ENCODE assay signal across 16 cellular contexts in the genomic region with DNA sequence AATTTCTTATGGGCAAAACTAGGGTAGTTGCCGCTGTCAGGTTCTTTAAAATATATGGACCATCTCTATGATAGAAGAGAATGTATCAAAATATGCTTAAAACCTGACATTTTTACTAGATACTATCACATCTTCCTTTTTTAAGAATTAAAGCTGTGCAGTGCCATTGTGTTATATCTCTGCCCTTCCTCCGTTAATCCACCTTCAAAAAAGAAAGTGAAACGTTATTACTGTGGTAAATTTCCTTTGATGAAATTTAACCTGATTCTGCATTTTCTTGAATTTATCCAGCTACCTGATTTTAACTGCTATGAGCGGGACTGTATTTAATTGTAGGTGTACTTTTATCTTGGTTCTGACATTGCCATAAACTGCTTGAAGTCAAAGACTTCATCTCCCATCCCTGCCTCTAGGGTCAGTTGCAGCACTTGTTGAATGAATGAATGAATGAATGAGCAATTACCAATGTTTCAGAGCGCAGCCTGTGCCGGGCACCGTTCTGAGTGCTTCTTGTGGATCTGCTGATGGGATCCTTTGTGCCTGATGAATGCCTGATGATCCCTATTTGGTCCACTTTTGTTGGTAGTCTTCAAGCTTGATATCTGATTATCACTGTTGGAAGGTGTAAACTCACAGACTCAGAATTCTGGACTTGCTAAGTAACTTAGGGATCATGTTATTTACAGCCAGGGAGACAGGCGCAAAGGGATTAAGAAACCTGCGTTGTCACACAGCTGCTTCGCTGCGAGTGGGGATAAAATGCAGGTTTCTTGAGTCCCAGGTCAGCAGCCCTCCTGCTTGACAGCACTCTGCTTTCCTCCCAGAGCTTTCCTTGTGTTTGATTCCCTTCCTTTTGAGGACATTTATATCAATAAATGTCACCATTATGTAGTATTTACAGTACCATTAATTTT. TPM values are rescaled to one million over a fixed set of nuclear protein-coding genes. Genes with fewer than 3 reads are reported as not detected.
A peak's percentile ranks its signal among the peaks of the same experiment; 100 is the strongest.
DNase-seq lines count a peak whose midpoint lies in the region; ATAC-seq and TF ChIP-seq lines count a peak whose summit lies in the region.
"Had no signal": no experiment of that assay in that cellular context is flagged by ENCODE, and none has a peak within 500 bp of the region (broad histone marks: within the 10 kb centered on the region; RNA-seq: fewer than 3 reads in every experiment).

No MANE protein-coding gene starts in this region.

- H3K9me3 ChIP-seq in HEK293 (ENCODE audit: control insufficient read depth, insufficient read depth, low read depth, low read length): no peaks in the 10 kb centered on the region
- H3K9me3 ChIP-seq in naive thymus-derived CD4-positive, alpha-beta T cell (ENCODE audit: control insufficient read depth in 2 of 3, low read length in 3 of 3): no peaks in the 10 kb centered on the region
- H3K9me3 ChIP-seq: A549 had no signal

- intact Hi-C loops in naive thymus-derived CD4-positive, alpha-beta T cell (cut with micrococcal nuclease): loop anchor here (1.0 to 2.0 kb wide), 3 partner anchors 16 to 30 kb away; a partner anchor contains a TSS

- peaks cover 18% of the 10 kb centered on the region for H3K36me3 Mint-ChIP-seq in activated T-cell treated with anti-CD3 and anti-CD28 coated beads, Interleukin-2, amount 50 U/mL, for 24 hours (ENCODE audit: low read depth)
- peaks cover 11% of the 10 kb centered on the region for H3K36me3 Mint-ChIP-seq in activated CD8-positive, alpha-beta T cell treated with anti-CD3 and anti-CD28 coated beads, Interleukin-2, amount 10 ng/mL, durations not matched to agents 7 days and 5 days (ENCODE audit: low read depth)
- H3K36me3 Mint-ChIP-seq in naive thymus-derived CD4-positive, alpha-beta T cell: peaks cover 3 to 15% (median 4%) of the 10 kb centered on the region in 5 donors

- H3K4me1 ChIP-seq in HEK293 (ENCODE audit: control insufficient read depth, insufficient read depth, low read length): no peaks in the 10 kb centered on the region
- peaks cover 17% of the 10 kb centered on the region in 2 donors for H3K4me1 ChIP-seq in naive thymus-derived CD4-positive, alpha-beta T cell (ENCODE audit: control insufficient read depth in 2 of 2, insufficient read depth in 2 of 2, low read length in 2 of 2)
- H3K4me1 ChIP-seq: A549 had no signal

- CTCF ChIA-PET in HEK293 (lab: Yijun Ruan, JAX): interaction anchor here (0.7 to 1.6 kb wide), 2 partner anchors 17 to 50 kb away, joined by 3 to 10 read pairs; no protein-coding TSS in a partner anchor
- CTCF ChIA-PET in activated CD8-positive, alpha-beta T cell treated with anti-CD3 and anti-CD28 coated beads, Interleukin-2, amount 10 ng/mL, durations not matched to agents 7 days and 5 days (lab: Charles Lee): interaction anchor here (0.9 to 3.5 kb wide), 7 partner anchors 9 to 50 kb away, joined by 3 to 32 read pairs (median 4); no protein-coding TSS in a partner anchor
- CTCF ChIA-PET in naive thymus-derived CD4-positive, alpha-beta T cell (lab: Charles Lee): interaction anchor here (1.1 to 3.3 kb wide), 5 partner anchors 15 to 99 kb away, joined by 3 to 11 read pairs (median 5); no protein-coding TSS in a partner anchor

- H3K4me3 ChIP-seq in HEK293 (ENCODE audit: low read depth, low read length): no peak overlapping the region
- H3K4me3 ChIP-seq in naive thymus-derived CD4-positive, alpha-beta T cell (ENCODE audit: low read length): peak overlapping the region; percentile 10
- H3K4me3 ChIP-seq: A549 had no signal

- H3K36me3 ChIP-seq in HEK293 (ENCODE audit: control insufficient read depth in 2 of 2, insufficient read depth in 1 of 2, low read length in 2 of 2): no peaks in the 10 kb centered on the region
- peaks cover 0 to 20% (median 4%) of the 10 kb centered on the region in 3 experiments for H3K36me3 ChIP-seq in naive thymus-derived CD4-positive, alpha-beta T cell (ENCODE audit: control insufficient read depth in 2 of 3, insufficient read depth in 3 of 3, low read length in 3 of 3)

- H3K4me1 Mint-ChIP-seq in activated T-cell treated with anti-CD3 and anti-CD28 coated beads, Interleukin-2, amount 50 U/mL, for 24 hours (ENCODE audit: low read depth): peaks cover 30% of the 10 kb centered on the region
- peaks cover 18% of the 10 kb centered on the region for H3K4me1 Mint-ChIP-seq in activated CD8-positive, alpha-beta T cell treated with anti-CD3 and anti-CD28 coated beads, Interleukin-2, amount 10 ng/mL, durations not matched to agents 7 days and 5 days (ENCODE audit: low read depth)
- H3K4me1 Mint-ChIP-seq in naive thymus-derived CD4-positive, alpha-beta T cell: peaks cover 21 to 48% (median 43%) of the 10 kb centered on the region in 7 donors

- peak overlapping the region; percentile 58 for H3K4me3 Mint-ChIP-seq in activated T-cell treated with anti-CD3 and anti-CD28 coated beads, Interleukin-2, amount 50 U/mL, for 24 hours
- peak overlapping the region; percentile 69 for H3K4me3 Mint-ChIP-seq in activated CD8-positive, alpha-beta T cell treated with anti-CD3 and anti-CD28 coated beads, Interleukin-2, amount 10 ng/mL, durations not matched to agents 7 days and 5 days
- H3K4me3 Mint-ChIP-seq in naive thymus-derived CD4-positive, alpha-beta T cell: peak overlapping the region; percentile 6 to 82 (median 68)
- H3K4me3 Mint-ChIP-seq: nephron progenitor cell had no signal

- no peaks in the 10 kb centered on the region for H3K9me3 Mint-ChIP-seq in activated T-cell treated with anti-CD3 and anti-CD28 coated beads, Interleukin-2, amount 50 U/mL, for 24 hours
- H3K9me3 Mint-ChIP-seq in activated CD8-positive, alpha-beta T cell treated with anti-CD3 and anti-CD28 coated beads, Interleukin-2, amount 10 ng/mL, durations not matched to agents 7 days and 5 days (ENCODE audit: insufficient read depth): no peaks in the 10 kb centered on the region
- H3K9me3 Mint-ChIP-seq in naive thymus-derived CD4-positive, alpha-beta T cell: no peaks in the 10 kb centered on the region
- H3K9me3 Mint-ChIP-seq: nephron progenitor cell had no signal

- no peak for TF ChIP-seq CTCF in HEK293 (tag by site-specific recombination; IDR thresholded peaks at IDR 0.05)

- peak; percentile 73 for ATAC-seq in activated CD8-positive, alpha-beta T cell treated with anti-CD3 and anti-CD28 coated beads, Interleukin-2, amount 10 ng/mL, durations not matched to agents 7 days and 5 days
- peak; percentile 41 for ATAC-seq in naive thymus-derived CD4-positive, alpha-beta T cell
- ATAC-seq in GM19463 (IDR thresholded peaks at IDR 0.05; ENCODE audit: unreplicated experiment): no peak
- ATAC-seq: A549; activated CD4-positive, CD25-positive, alpha-beta regulatory T cell treated with anti-CD3 and anti-CD28 coated beads, Interleukin-2, amount 50 U/mL, for 24 hours had no signal

- peak overlapping the region; percentile 48 for H3K27ac Mint-ChIP-seq in activated T-cell treated with anti-CD3 and anti-CD28 coated beads, Interleukin-2, amount 50 U/mL, for 24 hours
- H3K27ac Mint-ChIP-seq in activated CD8-positive, alpha-beta T cell treated with anti-CD3 and anti-CD28 coated beads, Interleukin-2, amount 10 ng/mL, durations not matched to agents 7 days and 5 days: peak overlapping the region; percentile 66
- H3K27ac Mint-ChIP-seq in naive thymus-derived CD4-positive, alpha-beta T cell: peak overlapping the region in 5 of 9 donors; percentile 2 to 74 (median 71)
- H3K27ac Mint-ChIP-seq: nephron progenitor cell had no signal

- no peaks in the 10 kb centered on the region for H3K27me3 Mint-ChIP-seq in activated T-cell treated with anti-CD3 and anti-CD28 coated beads, Interleukin-2, amount 50 U/mL, for 24 hours
- no peaks in the 10 kb centered on the region for H3K27me3 Mint-ChIP-seq in activated CD8-positive, alpha-beta T cell treated with anti-CD3 and anti-CD28 coated beads, Interleukin-2, amount 10 ng/mL, durations not matched to agents 7 days and 5 days (ENCODE audit: low read depth)
- H3K27me3 Mint-ChIP-seq in naive thymus-derived CD4-positive, alpha-beta T cell: no peaks in the 10 kb centered on the region

- no peak for DNase-seq in activated T-cell treated with anti-CD3 and anti-CD28 coated beads, Interleukin-2, amount 50 U/mL, for 24 hours
- DNase-seq in activated T-cell treated with anti-CD3 and anti-CD28 coated beads, Interleukin-2, amount 50 U/mL, for 48 hours: no peak
- no peak for DNase-seq in activated CD8-positive, alpha-beta T cell treated with anti-CD3 and anti-CD28 coated beads, Interleukin-2, amount 10 ng/mL, durations not matched to agents 7 days and 5 days
- DNase-seq in naive thymus-derived CD4-positive, alpha-beta T cell: peak in 3 of 9 donors; percentile 16 to 24 (median 16)
- DNase-seq in OCI-M2 (lab: John Stamatoyannopoulos, UW; ENCODE audit: unreplicated experiment) (no peak), epidermal melanocyte (ENCODE audit: insufficient read length, low spot score) (no peak)
- DNase-seq: activated effector memory CD4-positive, alpha-beta T cell treated with anti-CD3 and anti-CD28 coated beads, Interleukin-2, amount 50 U/mL, for 16 hours; NCI-H2107; NCI-H774; nephron progenitor cell; stimulated activated CD4-positive, alpha-beta T cell treated with anti-CD3 and anti-CD28 coated beads, Interleukin-15, amount 100 ng/mL, for 24 hours had no signal

- no peaks in the 10 kb centered on the region for H3K27me3 ChIP-seq in naive thymus-derived CD4-positive, alpha-beta T cell (ENCODE audit: control insufficient read depth in 2 of 2, insufficient read depth in 2 of 2, low read length in 2 of 2)

- POLR2A ChIA-PET in HEK293 (lab: Yijun Ruan, JAX): no interaction called here
- POLR2A ChIA-PET in activated CD8-positive, alpha-beta T cell treated with anti-CD3 and anti-CD28 coated beads, Interleukin-2, amount 10 ng/mL, durations not matched to agents 7 days and 5 days (lab: Charles Lee): no interaction called here
- POLR2A ChIA-PET in naive thymus-derived CD4-positive, alpha-beta T cell (lab: Charles Lee): no interaction called here

- no peak overlapping the region for H3K27ac ChIP-seq in HEK293 (ENCODE audit: extremely low read depth, low read depth, low read length)
- no peak overlapping the region for H3K27ac ChIP-seq in naive thymus-derived CD4-positive, alpha-beta T cell (ENCODE audit: low read depth, low read length)
- H3K27ac ChIP-seq: A549, RWPE1 had no signal

TF ChIP-seq in HEK293, 187 proteins besides CTCF, POLR2A, EP300 and RAD21 (continues in another document):
- TF ChIP-seq HOXD13 (CRISPR knock-in tag; IDR thresholded peaks at IDR 0.05; ENCODE audit: borderline replicate concordance) (no peak), SP2 (tag by site-specific recombination; IDR thresholded peaks at IDR 0.05) (no peak), SCRT1 (tag by site-specific recombination; IDR thresholded peaks at IDR 0.05; ENCODE audit: borderline replicate concordance) (peak; percentile 47; the same call in 1 of the 2 replicates), ZNF792 (tag by site-specific recombination; IDR thresholded peaks at IDR 0.05) (no peak)

RNA-seq across cellular contexts. Expression of a gene that starts 30.1 kb away (rescaled TPM):
- 10 to 100 TPM; 37.2 to 38.4 TPM for total RNA-seq in activated CD8-positive, alpha-beta T cell treated with anti-CD3 and anti-CD28 coated beads, Interleukin-2, amount 10 ng/mL, durations not matched to agents 7 days and 5 days
- total RNA-seq in naive thymus-derived CD4-positive, alpha-beta T cell: 10 to 100 TPM; 24.3 to 39.5 (median 34.4) TPM
- polyA plus RNA-seq in naive thymus-derived CD4-positive, alpha-beta T cell: 10 to 100 TPM; 50.0 to 55.0 TPM
